In genomic region chr7:132317856-132318255, GRCh38 we compare ENCODE assay signal across 17 cellular contexts.
"Had no signal": no experiment of that assay in that cellular context is flagged by ENCODE, and none has a peak within 500 bp of the region (broad histone marks: within the 10 kb centered on the region; RNA-seq: fewer than 3 reads in every experiment).

No MANE protein-coding gene starts in this region.

- H3K4me3 Mint-ChIP-seq: activated T-cell treated with anti-CD3 and anti-CD28 coated beads, Interleukin-2, amount 50 U/mL, for 24 hours; memory B cell had no signal

- H3K36me3 ChIP-seq: adrenal gland, ascending aorta, spleen, upper lobe of left lung, WERI-Rb-1 had no signal

- DNase-seq: activated CD4-positive, alpha-beta T cell treated with anti-CD3 and anti-CD28 coated beads for 1 hour; activated CD8-positive, alpha-beta memory T cell treated with anti-CD3 and anti-CD28 coated beads, Interleukin-2, amount 50 U/mL, for 4 hours; activated T-cell treated with anti-CD3 and anti-CD28 coated beads, Interleukin-2, amount 50 U/mL, for 24 hours; adrenal gland; central memory CD4-positive, alpha-beta T cell; effector memory CD4-positive, alpha-beta T cell; foreskin melanocyte; nucleus accumbens; posterior cingulate gyrus; spleen; stimulated activated CD4-positive, alpha-beta T cell treated with anti-CD3 and anti-CD28 coated beads, Interleukin-4, amount 100 ng/mL, for 1 hour; stimulated activated naive CD4-positive, alpha-beta T cell treated with Interleukin-2 at 50 U/mL for 16 hours; upper lobe of left lung; WERI-Rb-1 had no signal

- H3K9me3 ChIP-seq: adrenal gland, ascending aorta, spleen, upper lobe of left lung had no signal

- H3K4me3 ChIP-seq: adrenal gland, ascending aorta, upper lobe of left lung had no signal

- H3K27ac Mint-ChIP-seq: activated T-cell treated with anti-CD3 and anti-CD28 coated beads, Interleukin-2, amount 50 U/mL, for 24 hours; activated T-helper 17 cell treated with anti-CD3 and anti-CD28 coated beads, Interleukin-2, amount 50 U/mL, for 72 hours; memory B cell had no signal

- H3K27ac ChIP-seq: adrenal gland, ascending aorta, spleen, upper lobe of left lung, WERI-Rb-1 had no signal

- H3K27me3 ChIP-seq: ascending aorta, upper lobe of left lung had no signal
